Comparison of ENCODE assay signal across 35 cellular contexts in the genomic region with DNA sequence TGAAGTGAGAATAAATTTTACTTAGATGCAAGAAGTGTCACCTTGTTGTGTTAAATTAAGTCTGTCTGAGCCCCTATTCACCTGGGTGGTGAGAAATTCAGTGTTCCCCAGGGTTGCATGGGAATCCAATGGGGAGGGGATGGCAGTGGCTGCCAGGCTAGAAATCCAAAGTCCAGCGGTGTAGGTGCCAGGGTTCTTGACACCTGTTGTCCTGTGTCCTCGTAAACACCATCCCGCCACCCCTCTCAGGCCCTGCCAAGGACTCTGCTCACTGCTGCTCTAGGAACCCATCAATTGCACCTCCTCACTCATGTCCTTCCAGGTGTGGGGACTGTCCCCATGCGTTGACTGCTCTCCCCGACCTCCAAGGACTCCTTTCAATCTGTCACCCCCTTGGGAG. TPM values are rescaled to one million over a fixed set of nuclear protein-coding genes. Genes with fewer than 3 reads are reported as not detected.
"Had no signal": no experiment of that assay in that cellular context is flagged by ENCODE, and none has a peak within 500 bp of the region (broad histone marks: within the 10 kb centered on the region; RNA-seq: fewer than 3 reads in every experiment).

No MANE protein-coding gene starts in this region.

- ATAC-seq: naive thymus-derived CD8-positive, alpha-beta T cell; natural killer cell treated with Interleukin-12 subunit alpha and Interleukin-12 subunit beta and Interleukin-15 and Interleukin-18, amount 100 ng/mL, for 72 hours; right cardiac atrium; sciatic nerve; stimulated activated memory B cell treated with anti-CD40 and anti-IgM and Interleukin-4, amounts not matched to agents 10 μg/mL and 1 μg/mL and 100 μg/mL, for 72 hours; stimulated activated naive CD8-positive, alpha-beta T cell treated with anti-CD3 and anti-CD28 coated beads, Interleukin-15, amount 100 ng/mL, for 72 hours; stimulated activated naive CD8-positive, alpha-beta T cell treated with anti-CD3 and anti-CD28 coated beads, Interleukin-15, Interleukin-2, amounts not matched to agents 100 U/mL and 50 U/mL, for 24 hours had no signal

- H3K9me3 ChIP-seq: ovary, psoas muscle, spleen, suprapubic skin, testis, tibial artery, transverse colon, upper lobe of left lung, vagina had no signal

- H2AFZ ChIP-seq: parathyroid adenoma had no signal

- FAIRE-seq: urothelium cell line had no signal

- H3K4me2 ChIP-seq: smooth muscle cell had no signal

- H3K27me3 ChIP-seq: ovary, testis, transverse colon, upper lobe of left lung, vagina had no signal

- H3K9ac ChIP-seq: parathyroid adenoma had no signal

- H3K27ac ChIP-seq: ovary, parathyroid adenoma, psoas muscle, skin epidermis, spleen, suprapubic skin, testis, tibial artery, transverse colon, upper lobe of left lung, vagina had no signal

- H3K36me3 ChIP-seq: ovary, spleen, suprapubic skin, tibial artery, transverse colon, upper lobe of left lung, vagina had no signal

- DNase-seq: naive B cell; naive thymus-derived CD8-positive, alpha-beta T cell; nephron progenitor cell; occipital lobe; ovary; psoas muscle; right cardiac atrium; spleen; stimulated activated CD4-positive, alpha-beta T cell treated with anti-CD3 and anti-CD28 coated beads, Interleukin-12 subunit alpha, Interleukin-12 subunit beta, amount 100 ng/mL, for 4 hours; stimulated activated CD4-positive, alpha-beta T cell treated with anti-CD3 and anti-CD28 coated beads, Interleukin-1b, Interleukin-23, amount 100 ng/mL, for 48 hours; stimulated activated CD4-positive, alpha-beta T cell treated with anti-CD3 and anti-CD28 coated beads, Interleukin-4, amount 100 ng/mL, for 1 hour; stimulated activated CD4-positive, alpha-beta T cell treated with anti-CD3 and anti-CD28 coated beads, Interleukin-4, amount 100 ng/mL, for 4 hours; stimulated activated CD8-positive, alpha-beta memory T cell treated with anti-CD3 and anti-CD28 coated beads, Interleukin-4, amount 100 ng/mL, for 48 hours; stimulated activated naive CD4-positive, alpha-beta T cell; stimulated activated naive CD8-positive, alpha-beta T cell treated with anti-CD3 and anti-CD28 coated beads, Interleukin-15, amount 100 ng/mL, for 72 hours; stimulated activated naive CD8-positive, alpha-beta T cell treated with anti-CD3 and anti-CD28 coated beads, Interleukin-15, Interleukin-2, amounts not matched to agents 100 U/mL and 50 U/mL, for 24 hours; substantia nigra; testis; tibial artery; transverse colon; upper lobe of left lung had no signal

- H3K4me1 ChIP-seq: parathyroid adenoma, psoas muscle, spleen, suprapubic skin, testis, transverse colon, upper lobe of left lung, vagina had no signal

- H3K4me3 ChIP-seq: ovary, psoas muscle, skin epidermis, smooth muscle cell, spleen, suprapubic skin, testis, tibial artery, transverse colon, upper lobe of left lung, vagina had no signal

- H3K79me2 ChIP-seq: parathyroid adenoma had no signal

RNA-seq across cellular contexts. Expression of gene CACNG5, which starts 58.9 kb away (rescaled TPM):
- total RNA-seq: naive thymus-derived CD8-positive, alpha-beta T cell; natural killer cell treated with Interleukin-12 subunit alpha and Interleukin-12 subunit beta and Interleukin-15 and Interleukin-18, amount 100 ng/mL, for 72 hours; neural crest cell; osteoblast; ovary; progenitor cell of endocrine pancreas; psoas muscle; renal cortical epithelial cell; right cardiac atrium; sciatic nerve; smooth muscle cell; suprapubic skin; upper lobe of left lung; ureter; vagina had no signal
- polyA plus RNA-seq: naive thymus-derived CD8-positive, alpha-beta T cell; ovary; psoas muscle; right cardiac atrium; smooth muscle cell had no signal
